9 cellular contexts compared by ENCODE assay signal in the genomic region with DNA sequence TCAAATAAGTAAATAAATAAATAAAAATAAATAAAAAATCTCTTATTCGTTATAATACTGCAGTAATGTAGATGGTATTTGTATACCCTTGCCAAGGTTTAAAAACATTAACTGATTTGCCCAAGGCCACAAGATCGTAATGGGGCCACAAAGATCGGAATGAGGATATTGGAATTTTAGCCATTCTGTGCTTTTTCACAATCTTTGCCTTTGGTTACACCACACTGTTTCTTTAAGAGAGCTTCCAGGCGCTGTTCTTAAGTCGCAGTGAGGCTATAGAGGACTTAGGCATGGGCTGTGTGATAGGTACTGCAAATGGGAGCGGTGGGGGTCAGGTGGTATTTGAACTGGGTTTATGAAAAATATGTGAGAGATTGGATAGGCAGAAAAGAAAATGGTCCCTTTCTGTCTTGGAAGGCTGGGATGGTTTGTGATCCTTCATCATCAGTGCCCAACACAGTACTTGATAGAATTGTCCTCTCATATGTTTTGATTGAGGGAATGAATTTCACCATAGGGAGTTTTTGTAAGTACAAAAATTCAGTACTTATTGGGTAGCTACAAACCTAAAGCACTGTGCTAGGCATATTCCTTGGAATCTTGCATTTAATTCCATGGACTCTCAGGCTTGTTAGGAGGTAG. TPM values are rescaled to one million over a fixed set of nuclear protein-coding genes. Genes with fewer than 3 reads are reported as not detected.
A peak's percentile ranks its signal among the peaks of the same experiment; 100 is the strongest.
DNase-seq lines count a peak whose midpoint lies in the region; ATAC-seq and TF ChIP-seq lines count a peak whose summit lies in the region.
"Had no signal": no experiment of that assay in that cellular context is flagged by ENCODE, and none has a peak within 500 bp of the region (broad histone marks: within the 10 kb centered on the region; RNA-seq: fewer than 3 reads in every experiment).

No MANE protein-coding gene starts in this region.

- no peak overlapping the region for H3K27ac ChIP-seq in Peyer's patch
- peak overlapping the region; percentile 65 to 87 (median 82) for H3K27ac ChIP-seq in esophagus squamous epithelium
- no peak overlapping the region for H3K27ac ChIP-seq in prostate gland

- no peak for TF ChIP-seq POLR2A in Peyer's patch (IDR thresholded peaks at IDR 0.05)
- no peak for TF ChIP-seq POLR2A in esophagus squamous epithelium (IDR thresholded peaks at IDR 0.05)
- no peak for TF ChIP-seq POLR2A in prostate gland (IDR thresholded peaks at IDR 0.05)

- H3K4me1 ChIP-seq in Peyer's patch (peaks cover 2 to 29% (median 9%) of the 10 kb centered on the region in 4 donors), esophagus squamous epithelium (peaks cover 20 to 65% (median 27%) of the 10 kb centered on the region in 3 donors), prostate gland (replicated peaks) (peaks cover 6% of the 10 kb centered on the region)

- intact Hi-C loops in esophagus squamous epithelium (cut with DNase I): no loop called here
- intact Hi-C loops in prostate gland (cut with DNase I): no loop called here

- peak overlapping the region; percentile 62 to 74 (median 65) for H3K4me3 ChIP-seq in Peyer's patch
- H3K4me3 ChIP-seq in esophagus squamous epithelium: peak overlapping the region; percentile 54 to 85 (median 62)
- peak overlapping the region; percentile 53 to 54 for H3K4me3 ChIP-seq in prostate gland

- no peak for ATAC-seq in HG02678 (IDR thresholded peaks at IDR 0.05; ENCODE audit: unreplicated experiment)
- no peak for ATAC-seq in GM18858 (IDR thresholded peaks at IDR 0.05; ENCODE audit: unreplicated experiment)
- ATAC-seq in HG03469 (IDR thresholded peaks at IDR 0.05; ENCODE audit: unreplicated experiment): no peak

- H3K9me3 ChIP-seq in Peyer's patch (no peaks in the 10 kb centered on the region), esophagus squamous epithelium (no peaks in the 10 kb centered on the region), prostate gland (no peaks in the 10 kb centered on the region)

- H3K36me3 ChIP-seq in Peyer's patch (no peaks in the 10 kb centered on the region), esophagus squamous epithelium (no peaks in the 10 kb centered on the region), prostate gland (no peaks in the 10 kb centered on the region)

- TF ChIP-seq CTCF in Peyer's patch (IDR thresholded peaks at IDR 0.05) (no peak), esophagus squamous epithelium (IDR thresholded peaks at IDR 0.05) (no peak), prostate gland (IDR thresholded peaks at IDR 0.05) (no peak)

- 54 to 70% methylated on average over 6 of the region's 6 CpGs for WGBS in esophagus squamous epithelium, 2 donors
- 69% methylated on average over 6 of the region's 6 CpGs for WGBS in prostate gland

- no peaks in the 10 kb centered on the region for H3K27me3 ChIP-seq in Peyer's patch
- no peaks in the 10 kb centered on the region for H3K27me3 ChIP-seq in esophagus squamous epithelium
- H3K27me3 ChIP-seq in prostate gland (replicated peaks; ENCODE audit: insufficient read depth): no peaks in the 10 kb centered on the region

- DNase-seq in ELR (ENCODE audit: low read depth): peak; percentile 7
- no peak for DNase-seq in Peyer's patch
- DNase-seq in esophagus squamous epithelium (lab: John Stamatoyannopoulos, UW): no peak
- DNase-seq in prostate gland (ENCODE audit: low spot score): no peak
- DNase-seq in KBM-7: no peak
- DNase-seq: stimulated activated CD4-positive, alpha-beta T cell treated with anti-CD3 and anti-CD28 coated beads, Interleukin-2, amount 100 ng/mL, for 48 hours had no signal

- in situ Hi-C loops in KBM-7 (cut with MboI; ENCODE audit: low pct_unique_long_range_greater_than_20kb, low sequenced_read_pairs): no loop called here

RNA-seq across cellular contexts. Expression of gene NUS1, which starts 1.4 kb away (rescaled TPM):
- total RNA-seq in Peyer's patch (10 to 100 TPM; 13.1 to 19.0 (median 17.1) TPM), esophagus squamous epithelium (10 to 100 TPM; 10.4 to 29.3 (median 17.3) TPM), prostate gland (10 to 100 TPM; 17.5 to 26.1 TPM)

Comparison
In these comparisons a context has a peak if more than half of its experiments do, and no peak if none do; other contexts are left out.
1. H3K27ac ChIP-seq: peak in esophagus squamous epithelium (4 of 4); none in Peyer's patch (0 of 4) and prostate gland (0 of 2).
2. Peak in every context shown above with its lines, with median percentiles within 50 percentile points of each other: H3K4me3 ChIP-seq.